10 cellular contexts compared by ENCODE assay signal in the genomic region with DNA sequence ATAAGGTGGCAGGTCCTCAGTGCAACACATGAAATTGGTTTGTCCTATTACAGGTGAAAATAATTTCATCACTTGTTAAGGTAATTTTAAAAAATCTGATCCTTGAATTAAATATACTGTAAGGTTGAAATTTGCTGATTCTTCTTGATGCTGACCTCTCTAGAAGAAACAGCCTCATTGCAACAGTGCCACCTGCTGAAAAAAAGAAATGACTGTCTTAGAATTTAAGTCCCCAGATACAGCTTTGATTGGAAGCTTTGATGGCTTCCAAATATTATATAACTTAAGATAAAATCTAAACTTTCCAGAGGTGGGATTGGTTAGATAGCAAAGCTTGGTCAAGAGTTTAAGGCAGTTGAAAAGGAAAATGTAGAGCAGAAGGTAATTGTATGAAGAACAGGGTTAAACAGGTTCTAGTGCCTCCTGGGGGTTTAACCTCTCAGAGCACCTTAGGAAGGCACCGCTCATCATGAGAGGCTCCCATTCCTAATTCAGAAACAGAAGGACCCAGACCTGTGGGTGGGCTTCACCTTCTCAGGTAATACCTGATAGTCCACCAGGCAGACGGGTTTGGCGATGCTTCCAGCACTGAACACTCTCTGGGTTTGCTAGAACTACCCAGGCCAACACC.
DNase-seq lines count a peak whose midpoint lies in the region; ATAC-seq, FAIRE-seq and TF ChIP-seq lines count a peak whose summit lies in the region.
"Had no signal": no experiment of that assay in that cellular context is flagged by ENCODE, and none has a peak within 500 bp of the region (broad histone marks: within the 10 kb centered on the region; RNA-seq: fewer than 3 reads in every experiment).

No MANE protein-coding gene starts in this region.

- H3K27me3 Mint-ChIP-seq in glutamatergic neuron (ENCODE audit: unreplicated experiment): peaks cover 2% of the 10 kb centered on the region
- H3K27me3 Mint-ChIP-seq in activated T-helper 1 cell treated with anti-CD3 and anti-CD28 coated beads, Interleukin-12 subunit alpha, Interleukin-12 subunit beta, Interleukin-2, Interleukin-4 antibody, amounts not matched to agents 30 ng/mL and 10 ng/mL and 1 ng/mL, durations not matched to agents 14 hours and 24 hours and 36 hours (ENCODE audit: insufficient read depth): no peaks in the 10 kb centered on the region

- POLR2A ChIA-PET in Panc1 (lab: Charles Lee): no interaction called here

- TF ChIP-seq POLR2A in heart left ventricle (IDR thresholded peaks at IDR 0.05) (no peak), esophagus muscularis mucosa (IDR thresholded peaks at IDR 0.05; ENCODE audit: low read depth) (no peak)

- H3K9me3 Mint-ChIP-seq in glutamatergic neuron (ENCODE audit: unreplicated experiment): no peaks in the 10 kb centered on the region
- peaks cover 29% of the 10 kb centered on the region for H3K9me3 Mint-ChIP-seq in activated T-helper 1 cell treated with anti-CD3 and anti-CD28 coated beads, Interleukin-12 subunit alpha, Interleukin-12 subunit beta, Interleukin-2, Interleukin-4 antibody, amounts not matched to agents 30 ng/mL and 10 ng/mL and 1 ng/mL, durations not matched to agents 14 hours and 24 hours and 36 hours

- H3K36me3 Mint-ChIP-seq in glutamatergic neuron (ENCODE audit: unreplicated experiment): no peaks in the 10 kb centered on the region
- H3K36me3 Mint-ChIP-seq in activated T-helper 1 cell treated with anti-CD3 and anti-CD28 coated beads, Interleukin-12 subunit alpha, Interleukin-12 subunit beta, Interleukin-2, Interleukin-4 antibody, amounts not matched to agents 30 ng/mL and 10 ng/mL and 1 ng/mL, durations not matched to agents 14 hours and 24 hours and 36 hours (ENCODE audit: low read depth): no peaks in the 10 kb centered on the region

- WGBS in heart left ventricle, 4 donors: 67 to 69% (median 68%) methylated on average over 3 of the region's 3 CpGs
- WGBS in esophagus muscularis mucosa: 72% methylated on average over 3 of the region's 3 CpGs

- H3K4me1 ChIP-seq in heart left ventricle (no peaks in the 10 kb centered on the region), right atrium auricular region (no peaks in the 10 kb centered on the region), Panc1 (ENCODE audit: control insufficient read depth, insufficient read depth, low read length) (no peaks in the 10 kb centered on the region), esophagus muscularis mucosa (no peaks in the 10 kb centered on the region)
- H3K4me1 ChIP-seq: colonic mucosa had no signal

- no peak for ATAC-seq in heart left ventricle
- no peak for ATAC-seq in Panc1

- no peaks in the 10 kb centered on the region for H3K4me1 Mint-ChIP-seq in glutamatergic neuron (ENCODE audit: low read depth, unreplicated experiment)
- H3K4me1 Mint-ChIP-seq in activated T-helper 1 cell treated with anti-CD3 and anti-CD28 coated beads, Interleukin-12 subunit alpha, Interleukin-12 subunit beta, Interleukin-2, Interleukin-4 antibody, amounts not matched to agents 30 ng/mL and 10 ng/mL and 1 ng/mL, durations not matched to agents 14 hours and 24 hours and 36 hours (ENCODE audit: low read depth): no peaks in the 10 kb centered on the region

- FAIRE-seq in D721Med (lab: Jason Lieb, UNC): no peak

- no peak overlapping the region for H3K27ac ChIP-seq in heart left ventricle
- H3K27ac ChIP-seq in right atrium auricular region: no peak overlapping the region
- H3K27ac ChIP-seq in Panc1 (ENCODE audit: low read length): no peak overlapping the region
- H3K27ac ChIP-seq in esophagus muscularis mucosa (replicated peaks in 1 of 4): no peak overlapping the region
- H3K27ac ChIP-seq: colonic mucosa had no signal

- DNase-seq in heart left ventricle (no peak), right atrium auricular region (ENCODE audit: low spot score) (no peak), Panc1 (ENCODE audit: low read depth, low spot score) (peak; percentile 12), glutamatergic neuron (no peak), D721Med (ENCODE audit: insufficient read length, low spot score) (no peak), T-helper 9 cell (no peak), esophagus muscularis mucosa (ENCODE audit: extremely low spot score) (no peak)
- no peak for DNase-seq in activated T-helper 1 cell treated with anti-CD3 and anti-CD28 coated beads, Interleukin-12 subunit alpha, Interleukin-12 subunit beta, Interleukin-2, Interleukin-4 antibody, amounts not matched to agents 30 ng/mL and 10 ng/mL and 1 ng/mL, durations not matched to agents 14 hours and 24 hours and 36 hours (ENCODE audit: low spot score)
- DNase-seq: colonic mucosa had no signal

- H3K36me3 ChIP-seq in heart left ventricle: no peaks in the 10 kb centered on the region
- no peaks in the 10 kb centered on the region for H3K36me3 ChIP-seq in right atrium auricular region
- no peaks in the 10 kb centered on the region for H3K36me3 ChIP-seq in Panc1 (ENCODE audit: control insufficient read depth, insufficient read depth, low read length)
- H3K36me3 ChIP-seq in esophagus muscularis mucosa: no peaks in the 10 kb centered on the region
- H3K36me3 ChIP-seq: colonic mucosa had no signal

- BruUV-seq in Panc1 (replicated peaks; lab: Mats Ljungman, UMichigan): no TSS peak

- H3K27me3 ChIP-seq in heart left ventricle (peaks cover 0 to 14% (median 0%) of the 10 kb centered on the region in 9 donors), right atrium auricular region (no peaks in the 10 kb centered on the region), Panc1 (ENCODE audit: control insufficient read depth, insufficient read depth, low read length) (no peaks in the 10 kb centered on the region), esophagus muscularis mucosa (no peaks in the 10 kb centered on the region)
- H3K27me3 ChIP-seq: colonic mucosa had no signal

- intact Hi-C loops in heart left ventricle (cut with DNase I) (loop anchor here in 8 of 10 donors (1.0 to 10.0 kb wide), 8 partner anchors 292 to 1272 kb away; no protein-coding TSS in a partner anchor), Panc1 (cut with micrococcal nuclease; ENCODE audit: unreplicated experiment) (loop anchor here (1.0 kb wide), 1 partner anchor 387 kb away; no protein-coding TSS in a partner anchor), esophagus muscularis mucosa (cut with DNase I) (no loop called here)
- intact Hi-C loops in activated T-helper 1 cell treated with anti-CD3 and anti-CD28 coated beads, Interleukin-12 subunit alpha, Interleukin-12 subunit beta, Interleukin-2, Interleukin-4 antibody, amounts not matched to agents 30 ng/mL and 10 ng/mL and 1 ng/mL, durations not matched to agents 14 hours and 24 hours and 36 hours (cut with micrococcal nuclease): no loop called here

- TF ChIP-seq EP300 in esophagus muscularis mucosa (IDR thresholded peaks at IDR 0.05): no peak

- CTCF ChIA-PET in Panc1 (lab: Charles Lee): interaction anchor here (1.0 kb wide), 1 partner anchor 387 kb away, joined by 8 read pairs; no protein-coding TSS in a partner anchor

- no peak overlapping the region for H3K4me3 Mint-ChIP-seq in glutamatergic neuron (ENCODE audit: unreplicated experiment)
- H3K4me3 Mint-ChIP-seq in activated T-helper 1 cell treated with anti-CD3 and anti-CD28 coated beads, Interleukin-12 subunit alpha, Interleukin-12 subunit beta, Interleukin-2, Interleukin-4 antibody, amounts not matched to agents 30 ng/mL and 10 ng/mL and 1 ng/mL, durations not matched to agents 14 hours and 24 hours and 36 hours: no peak overlapping the region
- H3K4me3 Mint-ChIP-seq: T-helper 1 cell treated with Interleukin-12 subunit alpha and Interleukin-12 subunit beta and Interleukin-4 antibody, amounts not matched to agents 30 μg/mL and 1 μg/mL, for 36 hours had no signal

- TF ChIP-seq CTCF in heart left ventricle (IDR thresholded peaks at IDR 0.05) (peak in 11 of 12 donors; percentile 27 to 61 (median 37)), right atrium auricular region (IDR thresholded peaks at IDR 0.05) (peak in 1 of 2 donors; percentile 60), Panc1 (IDR thresholded peaks at IDR 0.05) (peak; percentile 63; the same call in 1 of the 2 replicates), glutamatergic neuron (IDR thresholded peaks at IDR 0.05; ENCODE audit: partially characterized antibody, unreplicated experiment) (peak; percentile 41), D721Med (IDR thresholded peaks at IDR 0.05; ENCODE audit: insufficient read depth, missing control alignments) (no peak), esophagus muscularis mucosa (IDR thresholded peaks at IDR 0.05) (peak in 1 of 3 experiments; percentile 5)

- H3K4me3 ChIP-seq in heart left ventricle: no peak overlapping the region
- H3K4me3 ChIP-seq in right atrium auricular region: no peak overlapping the region
- no peak overlapping the region for H3K4me3 ChIP-seq in Panc1 (ENCODE audit: low read depth in 2 of 2, low read length in 2 of 2)
- no peak overlapping the region for H3K4me3 ChIP-seq in esophagus muscularis mucosa
- H3K4me3 ChIP-seq: colonic mucosa had no signal

- H3K9me3 ChIP-seq in heart left ventricle: no peaks in the 10 kb centered on the region
- no peaks in the 10 kb centered on the region for H3K9me3 ChIP-seq in right atrium auricular region
- H3K9me3 ChIP-seq in Panc1 (ENCODE audit: control insufficient read depth, insufficient read depth, low read depth, low read length): no peaks in the 10 kb centered on the region
- no peaks in the 10 kb centered on the region for H3K9me3 ChIP-seq in esophagus muscularis mucosa
- H3K9me3 ChIP-seq: colonic mucosa had no signal

- in situ Hi-C loops in Panc1 (cut with HindIII; ENCODE audit: low pct_unique_long_range_greater_than_20kb, low sequenced_read_pairs): no loop called here

- H3K27ac Mint-ChIP-seq in glutamatergic neuron (ENCODE audit: unreplicated experiment): no peak overlapping the region
- no peak overlapping the region for H3K27ac Mint-ChIP-seq in activated T-helper 1 cell treated with anti-CD3 and anti-CD28 coated beads, Interleukin-12 subunit alpha, Interleukin-12 subunit beta, Interleukin-2, Interleukin-4 antibody, amounts not matched to agents 30 ng/mL and 10 ng/mL and 1 ng/mL, durations not matched to agents 14 hours and 24 hours and 36 hours
- H3K27ac Mint-ChIP-seq: T-helper 1 cell treated with Interleukin-12 subunit alpha and Interleukin-12 subunit beta and Interleukin-4 antibody, amounts not matched to agents 30 μg/mL and 1 μg/mL, for 36 hours had no signal

Comparison
In these comparisons a context has a peak if more than half of its experiments do, and no peak if none do; other contexts are left out.
1. intact Hi-C loops: an anchor here in heart left ventricle (1.0 to 10.0 kb wide) and Panc1 (1.0 kb wide); none called in activated T-helper 1 cell treated with anti-CD3 and anti-CD28 coated beads, Interleukin-12 subunit alpha, Interleukin-12 subunit beta, Interleukin-2, Interleukin-4 antibody, amounts not matched to agents 30 ng/mL and 10 ng/mL and 1 ng/mL, durations not matched to agents 14 hours and 24 hours and 36 hours and esophagus muscularis mucosa.